Comparison of ENCODE assay signal across 18 cellular contexts in genomic region chr6:33740794-33741193, GRCh38. TPM values are rescaled to one million over a fixed set of nuclear protein-coding genes. Genes with fewer than 3 reads are reported as not detected.
"Had no signal": no experiment of that assay in that cellular context is flagged by ENCODE, and none has a peak within 500 bp of the region (broad histone marks: within the 10 kb centered on the region; RNA-seq: fewer than 3 reads in every experiment).

No MANE protein-coding gene starts in this region.

- DNase-seq: activated B cell treated with CpG ODN at 0.5 μM for 24 hours; activated CD4-positive, alpha-beta T cell treated with anti-CD3 and anti-CD28 coated beads for 48 hours; activated CD8-positive, alpha-beta memory T cell treated with anti-CD3 and anti-CD28 coated beads, Interleukin-2, amount 50 U/mL, for 4 hours; activated CD8-positive, alpha-beta T cell treated with anti-CD3 and anti-CD28 coated beads for 36 hours; activated effector memory CD4-positive, alpha-beta T cell treated with anti-CD3 and anti-CD28 coated beads, Interleukin-2, amount 50 U/mL, for 16 hours; activated T-cell treated with anti-CD3 and anti-CD28 coated beads, Interleukin-2, amount 50 U/mL, for 48 hours; central memory CD4-positive, alpha-beta T cell; colonic mucosa; hippocampal formation; lower lobe of right lung; nephron progenitor cell; thyroid gland had no signal

- FAIRE-seq: endometrium had no signal

- ATAC-seq: activated CD8-positive, alpha-beta T cell treated with anti-CD3 and anti-CD28 coated beads for 36 hours; lower lobe of right lung; sciatic nerve; stimulated activated memory B cell treated with anti-CD40 and anti-IgM and Interleukin-4, amounts not matched to agents 10 μg/mL and 1 μg/mL and 100 μg/mL, for 72 hours had no signal

- H3K36me3 ChIP-seq: colonic mucosa, lower lobe of right lung, prostate gland had no signal

- H3K9me3 ChIP-seq: colonic mucosa, lower lobe of right lung, prostate gland, thyroid gland had no signal

- H3K27ac Mint-ChIP-seq: activated B cell treated with CpG ODN at 0.5 μM for 24 hours; activated CD8-positive, alpha-beta T cell treated with anti-CD3 and anti-CD28 coated beads for 36 hours; activated naive CD4-positive, alpha-beta T cell treated with anti-CD3 and anti-CD28 coated beads, Interleukin-2, amount 50 U/mL, for 24 hours; nephron progenitor cell; stimulated activated memory B cell treated with anti-CD40 and anti-IgM and Interleukin-4, amounts not matched to agents 10 μg/mL and 1 μg/mL and 100 μg/mL, for 72 hours had no signal

- H3K4me3 ChIP-seq: colonic mucosa, lower lobe of right lung, prostate gland, thyroid gland had no signal

- H3K27me3 Mint-ChIP-seq: activated naive CD4-positive, alpha-beta T cell treated with anti-CD3 and anti-CD28 coated beads, Interleukin-2, amount 50 U/mL, for 24 hours had no signal

- H3K27me3 ChIP-seq: colonic mucosa, thyroid gland had no signal

- H3K36me3 Mint-ChIP-seq: activated naive CD4-positive, alpha-beta T cell treated with anti-CD3 and anti-CD28 coated beads, Interleukin-2, amount 50 U/mL, for 24 hours; stimulated activated memory B cell treated with anti-CD40 and anti-IgM and Interleukin-4, amounts not matched to agents 10 μg/mL and 1 μg/mL and 100 μg/mL, for 72 hours had no signal

- H3K27ac ChIP-seq: colonic mucosa, lower lobe of right lung, thyroid gland had no signal

- H3K9me3 Mint-ChIP-seq: activated B cell treated with CpG ODN at 0.5 μM for 24 hours; activated CD8-positive, alpha-beta T cell treated with anti-CD3 and anti-CD28 coated beads for 36 hours; activated naive CD4-positive, alpha-beta T cell treated with anti-CD3 and anti-CD28 coated beads, Interleukin-2, amount 50 U/mL, for 24 hours; nephron progenitor cell; stimulated activated memory B cell treated with anti-CD40 and anti-IgM and Interleukin-4, amounts not matched to agents 10 μg/mL and 1 μg/mL and 100 μg/mL, for 72 hours had no signal

- H3K4me3 Mint-ChIP-seq: activated B cell treated with CpG ODN at 0.5 μM for 24 hours; activated CD8-positive, alpha-beta T cell treated with anti-CD3 and anti-CD28 coated beads for 36 hours; activated naive CD4-positive, alpha-beta T cell treated with anti-CD3 and anti-CD28 coated beads, Interleukin-2, amount 50 U/mL, for 24 hours; nephron progenitor cell; stimulated activated memory B cell treated with anti-CD40 and anti-IgM and Interleukin-4, amounts not matched to agents 10 μg/mL and 1 μg/mL and 100 μg/mL, for 72 hours had no signal

RNA-seq across cellular contexts. Expression of gene IP6K3, which starts 5.9 kb away (rescaled TPM):
- total RNA-seq: activated B cell treated with CpG ODN at 0.5 μM for 24 hours; activated CD8-positive, alpha-beta T cell treated with anti-CD3 and anti-CD28 coated beads for 36 hours; T-helper 1 cell treated with Interleukin-12 subunit alpha and Interleukin-12 subunit beta and Interleukin-4 antibody, amounts not matched to agents 30 ng/mL and 1 ng/mL, for 36 hours had no signal
